8 cellular contexts compared by ENCODE assay signal in the genomic region with DNA sequence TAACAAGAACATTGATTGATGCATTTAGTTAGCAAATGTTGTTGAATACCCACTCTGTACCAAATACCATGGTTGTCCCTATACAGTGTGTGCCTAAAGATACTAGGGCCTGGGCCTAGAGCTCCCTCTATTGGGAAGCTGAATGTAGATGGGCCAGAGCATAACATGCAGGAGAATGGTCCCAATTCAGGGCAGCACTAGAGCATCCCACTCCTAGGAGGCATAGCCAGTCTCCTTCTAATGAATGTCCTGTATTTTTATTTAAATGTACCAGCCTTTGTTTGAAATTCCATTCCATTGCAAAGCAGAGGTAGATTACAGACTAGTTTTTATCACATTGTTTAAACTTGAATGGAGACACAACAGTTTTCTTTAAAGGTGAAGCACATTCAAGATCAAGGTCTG.
DNase-seq lines count a peak whose midpoint lies in the region; ATAC-seq and TF ChIP-seq lines count a peak whose summit lies in the region.

No MANE protein-coding gene starts in this region.

- intact Hi-C loops in sigmoid colon (cut with DNase I), result loop anchor here (2.0 kb wide), 1 partner anchor 155 kb away; no protein-coding TSS in a partner anchor

- H3K36me3 ChIP-seq in right atrium auricular region (peaks cover 12% of the 10 kb centered on the region), sigmoid colon (peaks cover 2 to 10% (median 3%) of the 10 kb centered on the region in 4 donors)

- DNase-seq in DMS53 (lab: John Stamatoyannopoulos, UW) (peak; percentile 72), NCI-H524 (lab: John Stamatoyannopoulos, UW) (peak; percentile 38 to 57), right atrium auricular region (ENCODE audit: low spot score) (no peak), sigmoid colon (no peak), amniotic stem cell (lab: John Stamatoyannopoulos, UW) (no peak)
- peak; percentile 22 for DNase-seq in activated naive CD4-positive, alpha-beta T cell treated with anti-CD3 and anti-CD28 coated beads, Interleukin-2, amount 50 U/mL, for 16 hours

- ATAC-seq in GM19328 (IDR thresholded peaks at IDR 0.05; ENCODE audit: unreplicated experiment), result peak; percentile 78
- peak; percentile 88 for ATAC-seq in HG03175 (IDR thresholded peaks at IDR 0.05; ENCODE audit: unreplicated experiment)

- no peak overlapping the region for H3K27ac ChIP-seq in right atrium auricular region
- H3K27ac ChIP-seq in sigmoid colon, result peak overlapping the region in 1 of 4 donors; percentile 16

- TF ChIP-seq CTCF in right atrium auricular region (IDR thresholded peaks at IDR 0.05) (peak; percentile 37 to 81), sigmoid colon (IDR thresholded peaks at IDR 0.05) (peak; percentile 50 to 67 (median 63))

- H3K4me1 ChIP-seq in right atrium auricular region (no peaks in the 10 kb centered on the region), sigmoid colon (no peaks in the 10 kb centered on the region)

- no peak overlapping the region for H3K4me3 ChIP-seq in right atrium auricular region
- H3K4me3 ChIP-seq in sigmoid colon, result no peak overlapping the region

- H3K9me3 ChIP-seq in right atrium auricular region, result no peaks in the 10 kb centered on the region
- H3K9me3 ChIP-seq in sigmoid colon, result no peaks in the 10 kb centered on the region

- no peaks in the 10 kb centered on the region for H3K27me3 ChIP-seq in right atrium auricular region
- H3K27me3 ChIP-seq in sigmoid colon, result no peaks in the 10 kb centered on the region

- no peak for TF ChIP-seq POLR2A in sigmoid colon (IDR thresholded peaks at IDR 0.05)

- TF ChIP-seq EP300 in sigmoid colon (IDR thresholded peaks at IDR 0.05), result no peak

Comparison
In these comparisons a context has a peak if more than half of its experiments do, and no peak if none do; other contexts are left out.
1. DNase-seq: peak in DMS53 (single experiment), NCI-H524 (2 of 2) and activated naive CD4-positive, alpha-beta T cell treated with anti-CD3 and anti-CD28 coated beads, Interleukin-2, amount 50 U/mL, for 16 hours (single experiment); none in right atrium auricular region (single experiment), sigmoid colon (single experiment) and amniotic stem cell (single experiment).